In genomic region chr5:124740055-124740454, GRCh38 we compare ENCODE assay signal across 15 cellular contexts. TPM values are rescaled to one million over a fixed set of nuclear protein-coding genes. Genes with fewer than 3 reads are reported as not detected.
A peak's percentile ranks its signal among the peaks of the same experiment; 100 is the strongest.
DNase-seq lines count a peak whose midpoint lies in the region; ATAC-seq, FAIRE-seq and TF ChIP-seq lines count a peak whose summit lies in the region.
"Had no signal": no experiment of that assay in that cellular context is flagged by ENCODE, and none has a peak within 500 bp of the region (broad histone marks: within the 10 kb centered on the region; RNA-seq: fewer than 3 reads in every experiment).

No MANE protein-coding gene starts in this region.

- ATAC-seq in K562: no peak
- ATAC-seq in memory B cell (ENCODE audit: low read depth): no peak
- ATAC-seq: mucosa of descending colon; right lobe of liver; stimulated activated naive CD8-positive, alpha-beta T cell treated with anti-CD3 and anti-CD28 coated beads, Interleukin-15, Interleukin-2, amounts not matched to agents 100 U/mL and 50 U/mL, for 24 hours had no signal

- H3K36me3 ChIP-seq in HEK293 (ENCODE audit: control insufficient read depth in 2 of 2, insufficient read depth in 1 of 2, low read length in 2 of 2): no peaks in the 10 kb centered on the region
- H3K36me3 ChIP-seq in K562 (ENCODE audit: control insufficient read depth, insufficient read depth, low read length): no peaks in the 10 kb centered on the region
- no peaks in the 10 kb centered on the region for H3K36me3 ChIP-seq in stomach
- H3K36me3 ChIP-seq in tibial artery: no peaks in the 10 kb centered on the region
- H3K36me3 ChIP-seq: right lobe of liver, SJCRH30 had no signal

- peaks cover 2% of the 10 kb centered on the region for H3K27me3 Mint-ChIP-seq in memory B cell

- H3K4me3 ChIP-seq in HEK293 (ENCODE audit: low read depth, low read length) (no peak overlapping the region), K562 (no peak overlapping the region), stomach (no peak overlapping the region), tibial artery (no peak overlapping the region)
- H3K4me3 ChIP-seq: mucosa of descending colon, right lobe of liver, SJCRH30 had no signal

- TF ChIP-seq POLR2A in K562 (conservative IDR thresholded peaks at IDR 0.05): no peak
- TF ChIP-seq POLR2A in stomach (IDR thresholded peaks at IDR 0.05): no peak

- H3K4me1 ChIP-seq in HEK293 (ENCODE audit: control insufficient read depth, insufficient read depth, low read length) (peaks cover 64% of the 10 kb centered on the region), K562 (replicated peaks in 1 of 2; ENCODE audit: control insufficient read depth in 2 of 2, insufficient read depth in 2 of 2, low read length in 2 of 2) (peaks cover 0 to 10% of the 10 kb centered on the region in 2 experiments; a peak in 4 of 5 replicates), stomach (peaks cover 39 to 97% (median 72%) of the 10 kb centered on the region in 4 donors), tibial artery (peaks cover 0 to 24% (median 10%) of the 10 kb centered on the region in 4 donors)

- peaks cover 41% of the 10 kb centered on the region for H3K4me1 Mint-ChIP-seq in memory B cell
- H3K4me1 Mint-ChIP-seq: CD4-positive, CD25-positive, alpha-beta regulatory T cell had no signal

- POLR2A ChIA-PET in HEK293 (lab: Yijun Ruan, JAX) (no interaction called here), K562 (lab: Yijun Ruan, JAX) (no interaction called here)

- no peaks in the 10 kb centered on the region for H3K9me1 ChIP-seq in K562 (ENCODE audit: control insufficient read depth, insufficient read depth, low read length)

- 0% methylated on average over 5 of the region's 5 CpGs for WGBS in K562 (ENCODE audit: insufficient coverage, low coverage, missing lambda C conversion rate)
- 36 to 60% (median 50%) methylated on average over 5 of the region's 5 CpGs for WGBS in stomach, 5 donors

- H3K27me3 ChIP-seq in K562 (ENCODE audit: control insufficient read depth in 2 of 2, insufficient read depth in 2 of 2, low read length in 2 of 2) (peaks cover 35 to 44% of the 10 kb centered on the region in 2 experiments; a peak in 4 of 5 replicates), stomach (peaks cover 0 to 5% (median 0%) of the 10 kb centered on the region in 3 donors), tibial artery (peaks cover 0 to 3% of the 10 kb centered on the region in 2 donors)
- H3K27me3 ChIP-seq: right lobe of liver, SJCRH30 had no signal

- no peak overlapping the region for H3K27ac Mint-ChIP-seq in memory B cell
- H3K27ac Mint-ChIP-seq: CD4-positive, CD25-positive, alpha-beta regulatory T cell had no signal

- no peak overlapping the region for H3K4me2 ChIP-seq in K562 (ENCODE audit: insufficient read depth, low read length)

- H3K9me3 Mint-ChIP-seq in memory B cell: no peaks in the 10 kb centered on the region

- DNase-seq in K562 (ENCODE audit: extremely low read depth in 1 of 4, low spot score in 3 of 4) (no peak), memory B cell (ENCODE audit: low spot score in 2 of 2) (no peak), stomach (no peak), kidney tubule cell (ENCODE audit: low spot score) (no peak), tibial artery (no peak)
- no peak for DNase-seq in stimulated activated CD4-positive, alpha-beta T cell treated with anti-CD3 and anti-CD28 coated beads, Interleukin-4, amount 100 ng/mL, for 24 hours
- DNase-seq: activated T-cell treated with anti-CD3 and anti-CD28 coated beads for 4 hours; CD4-positive, CD25-positive, alpha-beta regulatory T cell; cerebellar nuclear complex; mucosa of descending colon; NCI-H2081 treated with DMSO at 0.1 percent for 48 hours; right lobe of liver; SJCRH30; stimulated activated naive CD8-positive, alpha-beta T cell treated with anti-CD3 and anti-CD28 coated beads, Interleukin-15, Interleukin-2, amounts not matched to agents 100 U/mL and 50 U/mL, for 24 hours had no signal

- H4K20me1 ChIP-seq in K562 (replicated peaks; ENCODE audit: control insufficient read depth, insufficient read depth, low read length): no peaks in the 10 kb centered on the region

- CTCF ChIA-PET in HEK293 (lab: Yijun Ruan, JAX) (interaction anchor here (0.5 to 0.6 kb wide), 2 partner anchors 11 to 1576 kb away, joined by 3 to 5 read pairs; no protein-coding TSS in a partner anchor), K562 (lab: Yijun Ruan, JAX; ENCODE audit: low intra/inter-chr PET ratio) (no interaction called here)

- H3K27ac ChIP-seq in HEK293 (ENCODE audit: extremely low read depth, low read depth, low read length) (peak overlapping the region; percentile 99), K562 (ENCODE audit: extremely low read depth, low read depth, low read length) (no peak overlapping the region), stomach (peak overlapping the region in 4 of 5 donors; percentile 40 to 76 (median 54)), tibial artery (no peak overlapping the region)
- H3K27ac ChIP-seq: right lobe of liver, SJCRH30 had no signal

- H2AFZ ChIP-seq in K562 (ENCODE audit: low read depth, low read length): no peak overlapping the region

- TF ChIP-seq CTCF in HEK293 (tag by site-specific recombination; IDR thresholded peaks at IDR 0.05) (no peak), K562 (IDR thresholded peaks at IDR 0.05 in 2 of 3, conservative IDR thresholded peaks at IDR 0.05 in 1 of 3; ENCODE audit: insufficient read depth in 2 of 3, low read depth in 1 of 3, low read length in 3 of 3) (no peak), stomach (IDR thresholded peaks at IDR 0.05) (no peak), tibial artery (IDR thresholded peaks at IDR 0.05) (no peak)

- peaks cover 2% of the 10 kb centered on the region for H3K36me3 Mint-ChIP-seq in memory B cell
- H3K36me3 Mint-ChIP-seq: CD4-positive, CD25-positive, alpha-beta regulatory T cell had no signal

- TF ChIP-seq RAD21 in K562 (CRISPR knock-in tag; conservative IDR thresholded peaks at IDR 0.05 in 1 of 2, IDR thresholded peaks at IDR 0.05 in 1 of 2): no peak

- BruUV-seq in K562 (replicated peaks; lab: Mats Ljungman, UMichigan): no TSS peak

- no peak overlapping the region for H3K9ac ChIP-seq in K562 (ENCODE audit: insufficient read depth in 1 of 2, low read depth in 2 of 2, low read length in 2 of 2)

- peak overlapping the region; percentile 2 for H3K4me3 Mint-ChIP-seq in memory B cell
- H3K4me3 Mint-ChIP-seq: CD4-positive, CD25-positive, alpha-beta regulatory T cell had no signal

- FAIRE-seq in K562 (lab: Jason Lieb, UNC): no peak

- in situ Hi-C loops in K562 (cut with MboI): no loop called here

- TF ChIP-seq EP300 in K562 (IDR thresholded peaks at IDR 0.05; ENCODE audit: low read length) (no peak), stomach (IDR thresholded peaks at IDR 0.05) (no peak)

- H3K9me3 ChIP-seq in HEK293 (ENCODE audit: control insufficient read depth, insufficient read depth, low read depth, low read length) (no peaks in the 10 kb centered on the region), K562 (replicated peaks; ENCODE audit: control insufficient read depth, insufficient read depth, low read depth, low read length) (no peaks in the 10 kb centered on the region), stomach (no peaks in the 10 kb centered on the region), tibial artery (no peaks in the 10 kb centered on the region)
- H3K9me3 ChIP-seq: mucosa of descending colon, SJCRH30 had no signal

- intact Hi-C loops in K562 (cut with micrococcal nuclease): no loop called here
- intact Hi-C loops in stomach (cut with DNase I; ENCODE audit: low total_unique reads): no loop called here
- intact Hi-C loops in tibial artery (cut with DNase I; ENCODE audit: low total_unique reads): no loop called here

- H3K79me2 ChIP-seq in K562 (ENCODE audit: control insufficient read depth, insufficient read depth, low read length): no peaks in the 10 kb centered on the region

TF ChIP-seq in HEK293, 187 proteins besides CTCF, POLR2A, EP300 and RAD21:
- TF ChIP-seq ZNF558 (tag by site-specific recombination; IDR thresholded peaks at IDR 0.05) (peak; percentile 54; the same call in 1 of the 2 replicates), BCL11A (tag by site-specific recombination; IDR thresholded peaks at IDR 0.05; ENCODE audit: low read depth) (no peak)

TF ChIP-seq in K562, 482 proteins besides CTCF, POLR2A, EP300 and RAD21:
- TF ChIP-seq CBX8 (IDR thresholded peaks at IDR 0.05; ENCODE audit: borderline replicate concordance, extremely low read depth, low read depth, low read length, poor library complexity, severe bottlenecking): peak; percentile 57
- TF ChIP-seq ZNF239 (CRISPR knock-in tag; IDR thresholded peaks at IDR 0.05): no peak
- no peak for TF ChIP-seq RAD51 (IDR thresholded peaks at IDR 0.05; ENCODE audit: borderline replicate concordance, low read depth)
- TF ChIP-seq BHLHE40 (IDR thresholded peaks at IDR 0.05; ENCODE audit: low read length): no peak

RNA-seq across cellular contexts. Expression of gene ZNF608, which starts 6.4 kb away (rescaled TPM):
- total RNA-seq in K562 (2011; cell fraction: chromatin; rRNA removed; ENCODE audit: low replicate concordance): 0.76 and 2.3 TPM in 2 replicates
- 0.92 and 1.3 TPM in 2 replicates for total RNA-seq in K562 (2011; cell fraction: nucleolus; rRNA removed)
- 1.0 and 1.8 TPM in 2 replicates for total RNA-seq in K562 (2011; cell fraction: nucleoplasm; rRNA removed)
- total RNA-seq in K562 (2014; rRNA removed) (1.00 and 1.5 TPM in 2 replicates), K562 (2014; rRNA removed; fragmentation: Illumina TruSeq; extraction: Trizol) (1.4 and 1.5 TPM in 2 replicates), K562 (2015; rRNA removed; fragmentation: Illumina TruSeq; extraction: Trizol) (1.5 and 1.6 TPM in 2 replicates), K562 (2021) (1.5 and 2.3 TPM in 2 replicates), stomach (100 to 1,000 TPM in 1 of 5 donors, 10 to 100 TPM in 4; 19.0 to 386 (median 27.2) TPM)
- polyA plus RNA-seq in K562 (2011; rRNA removed) (0.69 and 0.89 TPM in 2 replicates), K562 (2014; fragmentation: Illumina TruSeq; extraction: Trizol) (1.1 and 1.4 TPM in 2 replicates), K562 (2014; fragmentation: Nextera tagmentation; extraction: Ambion mirVana) (under 1 TPM; 0.38 to 0.83 TPM), K562 (2014; rRNA removed) (0.69 and 1.5 TPM in 2 replicates), stomach (1 to 10 TPM; 5.5 to 8.7 (median 7.5) TPM)
- polyA plus RNA-seq in K562 (2011; cell fraction: cytosol; rRNA removed): 0.28 and 0.36 TPM in 2 replicates
- 0.48 and 1.3 TPM in 2 replicates for polyA plus RNA-seq in K562 (2011; cell fraction: nucleus; rRNA removed)
- polyA plus RNA-seq in K562 (2012): 1.5 and 3.0 TPM in 2 replicates
- 0.93 and 1.3 TPM in 2 replicates for polyA minus RNA-seq in K562 (2011; rRNA and poly(A)+ RNA removed)
- polyA minus RNA-seq in K562 (2011; cell fraction: cytosol; rRNA and poly(A)+ RNA removed): 0.36 TPM in 1 of 2 replicates, not detected in the other
- 0.33 and 0.54 TPM in 2 replicates for polyA minus RNA-seq in K562 (2011; cell fraction: nucleus; rRNA and poly(A)+ RNA removed)
- polyA plus RNA-seq: CD4-positive, CD25-positive, alpha-beta regulatory T cell had no signal

Comparison
In these comparisons a context has a peak if more than half of its experiments do, and no peak if none do; other contexts are left out.
1. H3K27ac ChIP-seq: peak in HEK293 (single experiment) and stomach (4 of 5); none in K562 (single experiment) and tibial artery (0 of 2).
2. RNA of gene ZNF608, which starts 6.4 kb away (total RNA-seq): 19.0 to 386 TPM in stomach; 0.76 to 2.3 TPM in K562; every median in the first group is over 4 times any median in the second.